ENCODE assay signal across 27 cellular contexts in genomic region chr12:125922328-125922727, GRCh38.
"Had no signal": no experiment of that assay in that cellular context is flagged by ENCODE, and none has a peak within 500 bp of the region (broad histone marks: within the 10 kb centered on the region; RNA-seq: fewer than 3 reads in every experiment).

No MANE protein-coding gene starts in this region.

- H3K27ac ChIP-seq: left lung, lower lobe of right lung, pancreas, prostate gland, sigmoid colon, spleen, suprapubic skin, thoracic aorta, tibial artery, upper lobe of right lung had no signal

- H3K27me3 ChIP-seq: left lung, pancreas, sigmoid colon, spleen, suprapubic skin, tibial artery, upper lobe of right lung had no signal

- H3K9me3 Mint-ChIP-seq: stimulated activated naive CD8-positive, alpha-beta T cell treated with anti-CD3 and anti-CD28 coated beads, Interleukin-15, Interleukin-2, amounts not matched to agents 100 ng/mL and 50 ng/mL, for 24 hours had no signal

- ATAC-seq: left cardiac atrium; left lung; lower lobe of right lung; natural killer cell; pancreas; right cardiac atrium; stimulated activated effector memory CD8-positive, alpha-beta T cell treated with anti-CD3 and anti-CD28 coated beads, Interleukin-12 subunit alpha, Interleukin-12 subunit beta, amount 100 ng/mL, for 72 hours; upper lobe of right lung had no signal

- FAIRE-seq: keratinocyte, pancreas, small intestine, urothelium cell line had no signal

- H3K9me3 ChIP-seq: lower lobe of right lung, pancreas, prostate gland, suprapubic skin, thoracic aorta, tibial artery, upper lobe of right lung had no signal

- H3K36me3 Mint-ChIP-seq: naive B cell; natural killer cell; stimulated activated effector memory CD8-positive, alpha-beta T cell treated with anti-CD3 and anti-CD28 coated beads, Interleukin-12 subunit alpha, Interleukin-12 subunit beta, amount 100 ng/mL, for 72 hours had no signal

- DNase-seq: hippocampal formation; kidney glomerular epithelial cell; left cardiac atrium; left lung; lower lobe of right lung; mammary epithelial cell; mesenchymal stem cell; naive B cell; natural killer cell; pancreas; posterior cingulate gyrus; retina; right cardiac atrium; sigmoid colon; small intestine; spleen; stimulated activated CD4-positive, alpha-beta T cell treated with anti-CD3 and anti-CD28 coated beads, Interleukin-4, amount 100 ng/mL, for 24 hours; stimulated activated naive CD4-positive, alpha-beta T cell; tibial artery; upper lobe of right lung had no signal

- H3K4me3 Mint-ChIP-seq: natural killer cell; stimulated activated effector memory CD8-positive, alpha-beta T cell treated with anti-CD3 and anti-CD28 coated beads, Interleukin-12 subunit alpha, Interleukin-12 subunit beta, amount 100 ng/mL, for 72 hours; stimulated activated naive CD8-positive, alpha-beta T cell treated with anti-CD3 and anti-CD28 coated beads, Interleukin-15, Interleukin-2, amounts not matched to agents 100 ng/mL and 50 ng/mL, for 24 hours had no signal

- H3K27ac Mint-ChIP-seq: naive B cell; natural killer cell; stimulated activated effector memory CD8-positive, alpha-beta T cell treated with anti-CD3 and anti-CD28 coated beads, Interleukin-12 subunit alpha, Interleukin-12 subunit beta, amount 100 ng/mL, for 72 hours; stimulated activated naive CD8-positive, alpha-beta T cell treated with anti-CD3 and anti-CD28 coated beads, Interleukin-15, Interleukin-2, amounts not matched to agents 100 ng/mL and 50 ng/mL, for 24 hours had no signal

- H3K27me3 Mint-ChIP-seq: naive B cell had no signal

- H3K4me1 ChIP-seq: left lung, lower lobe of right lung, pancreas, prostate gland, sigmoid colon, spleen, suprapubic skin, tibial artery, upper lobe of right lung had no signal

- H3K4me3 ChIP-seq: left lung, lower lobe of right lung, pancreas, prostate gland, sigmoid colon, spleen, suprapubic skin, thoracic aorta, tibial artery, upper lobe of right lung had no signal

- H3K4me1 Mint-ChIP-seq: naive B cell; natural killer cell; stimulated activated effector memory CD8-positive, alpha-beta T cell treated with anti-CD3 and anti-CD28 coated beads, Interleukin-12 subunit alpha, Interleukin-12 subunit beta, amount 100 ng/mL, for 72 hours had no signal

- H3K36me3 ChIP-seq: left lung, lower lobe of right lung, pancreas, prostate gland, sigmoid colon, spleen, suprapubic skin, thoracic aorta, tibial artery, upper lobe of right lung had no signal
